1 cellular context compared by ENCODE assay signal in the genomic region with DNA sequence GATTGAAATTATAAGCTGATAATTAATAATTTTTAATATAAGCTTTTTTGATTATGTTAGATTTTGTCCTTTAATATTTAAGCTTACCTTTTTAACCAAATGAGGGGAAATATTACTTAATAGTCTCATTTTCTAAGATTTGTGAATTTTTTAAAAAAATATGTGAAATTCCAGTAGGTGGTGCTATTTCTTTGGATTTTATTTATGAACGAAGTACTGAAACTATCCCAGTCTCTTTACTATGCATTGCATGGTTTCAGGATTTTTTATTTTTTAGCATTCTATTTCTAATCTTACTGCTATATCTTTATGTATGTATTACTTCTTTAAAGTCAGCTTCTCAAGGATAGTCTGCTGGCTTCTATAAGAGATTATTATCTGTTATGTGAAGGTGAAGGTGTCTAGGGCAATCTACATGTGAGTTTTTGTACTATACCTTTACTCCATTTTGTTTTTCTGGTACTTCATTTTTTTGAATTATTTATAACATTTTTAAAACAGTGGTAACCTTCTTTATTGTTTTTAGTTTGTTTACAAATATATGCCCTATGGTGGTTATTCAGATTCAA.
TF ChIP-seq lines count a peak whose summit lies in the region.

No MANE protein-coding gene starts in this region.

TF ChIP-seq in GM12878, 131 proteins besides CTCF, POLR2A, EP300 and RAD21 (continued from another document):
- TF ChIP-seq, protein P1, sequence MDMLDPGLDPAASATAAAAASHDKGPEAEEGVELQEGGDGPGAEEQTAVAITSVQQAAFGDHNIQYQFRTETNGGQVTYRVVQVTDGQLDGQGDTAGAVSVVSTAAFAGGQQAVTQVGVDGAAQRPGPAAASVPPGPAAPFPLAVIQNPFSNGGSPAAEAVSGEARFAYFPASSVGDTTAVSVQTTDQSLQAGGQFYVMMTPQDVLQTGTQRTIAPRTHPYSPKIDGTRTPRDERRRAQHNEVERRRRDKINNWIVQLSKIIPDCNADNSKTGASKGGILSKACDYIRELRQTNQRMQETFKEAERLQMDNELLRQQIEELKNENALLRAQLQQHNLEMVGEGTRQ (IDR thresholded peaks at IDR 0.05; ENCODE audit: borderline replicate concordance, low read depth, low read length) = no peak
- TF ChIP-seq POLR2AphosphoS2 (IDR thresholded peaks at IDR 0.05; ENCODE audit: low read depth, low read length) = no peak
